29 cellular contexts compared by ENCODE assay signal in genomic region chr2:68961380-68961779, GRCh38. TPM values are rescaled to one million over a fixed set of nuclear protein-coding genes. Genes with fewer than 3 reads are reported as not detected.
"Had no signal": no experiment of that assay in that cellular context is flagged by ENCODE, and none has a peak within 500 bp of the region (broad histone marks: within the 10 kb centered on the region; RNA-seq: fewer than 3 reads in every experiment).

No MANE protein-coding gene starts in this region.

- H3K4me1 ChIP-seq: Peyer's patch, SJSA1 had no signal

- DNase-seq: activated CD4-positive, alpha-beta T cell treated with anti-CD3 and anti-CD28 coated beads, Interleukin-2, amount 10 ng/mL, durations not matched to agents 24 days and 14 days; activated CD4-positive, alpha-beta T cell treated with anti-CD3 and anti-CD28 coated beads, Interleukin-2, amount 50 U/mL, for 4 hours; activated CD8-positive, alpha-beta T cell treated with anti-CD3 and anti-CD28 coated beads for 36 hours; activated naive CD4-positive, alpha-beta T cell treated with anti-CD3 and anti-CD28 coated beads, Interleukin-2, amount 50 U/mL, for 16 hours; activated naive CD8-positive, alpha-beta T cell treated with anti-CD3 and anti-CD28 coated beads for 36 hours; activated T-cell treated with anti-CD3 and anti-CD28 coated beads, Interleukin-2, amount 50 U/mL, for 4 hours; amniotic stem cell; aorta; brain microvascular endothelial cell; central memory CD4-positive, alpha-beta T cell; NCI-H1105; NCI-H1417 treated with DMSO at 0.1 percent for 48 hours; NCI-H1694 treated with DMSO at 0.1 percent for 48 hours; NCI-H2029; NCI-H345; NCI-H510A; NCI-H526; NCI-H748 treated with DMSO at 0.1 percent for 48 hours; NK-92 treated with Interleukin-12 subunit alpha and Interleukin-12 subunit beta, amount 100 ng/mL, for 24 hours; PC-3; Peyer's patch; RPMI8226; SHP77 treated with DMSO at 0.1 percent for 48 hours; SK-N-SH had no signal

- H3K27me3 ChIP-seq: brain microvascular endothelial cell, Peyer's patch, SJSA1 had no signal

- H3K27ac ChIP-seq: brain microvascular endothelial cell, Peyer's patch, SJSA1 had no signal

- H3K4me2 ChIP-seq: SK-N-SH had no signal

- H3K4me3 ChIP-seq: Peyer's patch, SJSA1 had no signal

- H3K9ac ChIP-seq: SK-N-SH had no signal

- H3K36me3 ChIP-seq: brain microvascular endothelial cell, Peyer's patch, SJSA1 had no signal

- H3K9me3 ChIP-seq: Peyer's patch, SJSA1, SK-N-SH had no signal

- ATAC-seq: activated CD8-positive, alpha-beta T cell treated with anti-CD3 and anti-CD28 coated beads for 36 hours; activated T-cell treated with anti-CD3 and anti-CD28 coated beads, Interleukin-2, amount 50 U/mL, for 4 hours; PC-3 had no signal

RNA-seq across cellular contexts. Expression of gene GKN2, which starts 8.7 kb away (rescaled TPM):
- total RNA-seq: activated CD4-positive, alpha-beta T cell treated with anti-CD3 and anti-CD28 coated beads, Interleukin-2, amount 10 ng/mL, durations not matched to agents 24 days and 14 days; activated CD8-positive, alpha-beta memory T cell treated with anti-CD3 and anti-CD28 coated beads for 36 hours; activated CD8-positive, alpha-beta T cell treated with anti-CD3 and anti-CD28 coated beads for 36 hours; activated naive CD8-positive, alpha-beta T cell treated with anti-CD3 and anti-CD28 coated beads for 36 hours; activated T-cell treated with anti-CD3 and anti-CD28 coated beads, Interleukin-2, amount 50 U/mL, for 4 hours; activated T-helper 1 cell treated with anti-CD3 and anti-CD28 coated beads, Interleukin-12 subunit alpha, Interleukin-12 subunit beta, Interleukin-2, Interleukin-4 antibody, amounts not matched to agents 30 ng/mL and 10 ng/mL and 1 ng/mL, durations not matched to agents 14 hours and 24 hours and 36 hours; aorta; cerebellum; LHCN-M2; Peyer's patch; SJSA1 had no signal
- polyA plus RNA-seq: SK-N-SH had no signal

RNA-seq across cellular contexts. Expression of gene GKN1, which starts 13.1 kb away (rescaled TPM):
- total RNA-seq: activated CD4-positive, alpha-beta T cell treated with anti-CD3 and anti-CD28 coated beads, Interleukin-2, amount 10 ng/mL, durations not matched to agents 24 days and 14 days; activated CD8-positive, alpha-beta memory T cell treated with anti-CD3 and anti-CD28 coated beads for 36 hours; activated CD8-positive, alpha-beta T cell treated with anti-CD3 and anti-CD28 coated beads for 36 hours; activated naive CD8-positive, alpha-beta T cell treated with anti-CD3 and anti-CD28 coated beads for 36 hours; activated T-cell treated with anti-CD3 and anti-CD28 coated beads, Interleukin-2, amount 50 U/mL, for 4 hours; activated T-helper 1 cell treated with anti-CD3 and anti-CD28 coated beads, Interleukin-12 subunit alpha, Interleukin-12 subunit beta, Interleukin-2, Interleukin-4 antibody, amounts not matched to agents 30 ng/mL and 10 ng/mL and 1 ng/mL, durations not matched to agents 14 hours and 24 hours and 36 hours; aorta; cerebellum; LHCN-M2; PC-3; Peyer's patch; SJSA1 had no signal
- polyA plus RNA-seq: SK-N-SH had no signal

RNA-seq across cellular contexts. Expression of gene ANTXR1, which starts 51.6 kb away (rescaled TPM):
- total RNA-seq: activated CD4-positive, alpha-beta T cell treated with anti-CD3 and anti-CD28 coated beads, Interleukin-2, amount 10 ng/mL, durations not matched to agents 24 days and 14 days; activated T-helper 1 cell treated with anti-CD3 and anti-CD28 coated beads, Interleukin-12 subunit alpha, Interleukin-12 subunit beta, Interleukin-2, Interleukin-4 antibody, amounts not matched to agents 30 ng/mL and 10 ng/mL and 1 ng/mL, durations not matched to agents 14 hours and 24 hours and 36 hours had no signal
